Comparison of ENCODE assay signal across 1 cellular context in genomic region chr15:43143203-43143941, GRCh38.
TF ChIP-seq lines count a peak whose summit lies in the region.

No MANE protein-coding gene starts in this region.

TF ChIP-seq in IMR-90, 13 proteins besides CTCF, POLR2A, EP300 and RAD21:
- no peak for TF ChIP-seq RFX5 (IDR thresholded peaks at IDR 0.05; ENCODE audit: low read depth, low read length)
- no peak for TF ChIP-seq CHD1 (IDR thresholded peaks at IDR 0.05; ENCODE audit: low read depth, low read length)
- no peak for TF ChIP-seq MAFK (IDR thresholded peaks at IDR 0.05; ENCODE audit: low read depth, low read length)
- no peak for TF ChIP-seq NFE2L2 (IDR thresholded peaks at IDR 0.05; ENCODE audit: low read depth, low read length)
- TF ChIP-seq FOS (IDR thresholded peaks at IDR 0.05; ENCODE audit: low read depth, low read length), result no peak
- TF ChIP-seq RCOR1 (IDR thresholded peaks at IDR 0.05; ENCODE audit: insufficient replicate concordance, low read length), result no peak
- TF ChIP-seq BHLHE40 (IDR thresholded peaks at IDR 0.05; ENCODE audit: low read depth, low read length), result no peak
- TF ChIP-seq MAZ (IDR thresholded peaks at IDR 0.05; ENCODE audit: borderline replicate concordance, low read depth, low read length), result no peak
- TF ChIP-seq, protein P1, sequence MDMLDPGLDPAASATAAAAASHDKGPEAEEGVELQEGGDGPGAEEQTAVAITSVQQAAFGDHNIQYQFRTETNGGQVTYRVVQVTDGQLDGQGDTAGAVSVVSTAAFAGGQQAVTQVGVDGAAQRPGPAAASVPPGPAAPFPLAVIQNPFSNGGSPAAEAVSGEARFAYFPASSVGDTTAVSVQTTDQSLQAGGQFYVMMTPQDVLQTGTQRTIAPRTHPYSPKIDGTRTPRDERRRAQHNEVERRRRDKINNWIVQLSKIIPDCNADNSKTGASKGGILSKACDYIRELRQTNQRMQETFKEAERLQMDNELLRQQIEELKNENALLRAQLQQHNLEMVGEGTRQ (IDR thresholded peaks at IDR 0.05; ENCODE audit: low read depth, low read length), result no peak
- no peak for TF ChIP-seq CEBPB (IDR thresholded peaks at IDR 0.05; ENCODE audit: low read depth, low read length)
- no peak for TF ChIP-seq SMC3 (IDR thresholded peaks at IDR 0.05; ENCODE audit: low read depth, low read length)
- TF ChIP-seq MXI1 (IDR thresholded peaks at IDR 0.05; ENCODE audit: borderline replicate concordance, low read depth, low read length), result no peak
- TF ChIP-seq ELK1 (IDR thresholded peaks at IDR 0.05; ENCODE audit: borderline replicate concordance, low read depth, low read length), result no peak
